Comparison of ENCODE assay signal across 31 cellular contexts in genomic region chr12:108933950-108934349, GRCh38. TPM values are rescaled to one million over a fixed set of nuclear protein-coding genes. Genes with fewer than 3 reads are reported as not detected.
"Had no signal": no experiment of that assay in that cellular context is flagged by ENCODE, and none has a peak within 500 bp of the region (broad histone marks: within the 10 kb centered on the region; RNA-seq: fewer than 3 reads in every experiment).

No MANE protein-coding gene starts in this region.

- H3K27ac Mint-ChIP-seq: activated B cell treated with CpG ODN at 0.5 μM for 24 hours; activated CD8-positive, alpha-beta T cell treated with anti-CD3 and anti-CD28 coated beads for 36 hours; activated naive CD4-positive, alpha-beta T cell treated with anti-CD3 and anti-CD28 coated beads, Interleukin-2, amount 50 U/mL, for 24 hours; activated naive CD8-positive, alpha-beta T cell treated with anti-CD3 and anti-CD28 coated beads, Interleukin-2, amount 50 U/mL, for 24 hours; activated T-helper 17 cell treated with anti-CD3 and anti-CD28 coated beads, Interleukin-2, amount 50 U/mL, for 72 hours; naive thymus-derived CD4-positive, alpha-beta T cell had no signal

- H3K4me3 ChIP-seq: colonic mucosa, gastroesophageal sphincter, hepatocyte, right lobe of liver, thoracic aorta, upper lobe of left lung had no signal

- ATAC-seq: activated CD8-positive, alpha-beta T cell treated with anti-CD3 and anti-CD28 coated beads for 36 hours; activated naive CD8-positive, alpha-beta T cell treated with anti-CD3 and anti-CD28 coated beads, Interleukin-2, amount 50 U/mL, for 24 hours; activated T-cell treated with anti-CD3 and anti-CD28 coated beads, Interleukin-2, amount 50 U/mL, for 4 hours; activated T-helper 17 cell treated with anti-CD3 and anti-CD28 coated beads, Interleukin-2, amount 50 U/mL, for 72 hours; gastroesophageal sphincter; left colon; naive thymus-derived CD4-positive, alpha-beta T cell; right lobe of liver; stimulated activated naive CD8-positive, alpha-beta T cell treated with anti-CD3 and anti-CD28 coated beads, Interleukin-15, Interleukin-2, amounts not matched to agents 100 U/mL and 50 U/mL, for 24 hours had no signal

- DNase-seq: activated B cell treated with CpG ODN at 0.5 μM for 24 hours; activated CD4-positive, alpha-beta T cell treated with anti-CD3 and anti-CD28 coated beads, Interleukin-2, amount 50 U/mL, for 1 hour; activated CD8-positive, alpha-beta T cell treated with anti-CD3 and anti-CD28 coated beads for 36 hours; activated gamma-delta T cell treated with Interleukin-2 at 50 U/mL for 16 hours; activated naive CD8-positive, alpha-beta T cell treated with anti-CD3 and anti-CD28 coated beads, Interleukin-2, amount 50 U/mL, for 24 hours; activated T-cell treated with anti-CD3 and anti-CD28 coated beads, Interleukin-2, amount 50 U/mL, for 4 hours; colonic mucosa; effector CD8-positive, alpha-beta T cell; left colon; midbrain; naive thymus-derived CD4-positive, alpha-beta T cell; occipital lobe; posterior cingulate gyrus; right lobe of liver; stimulated activated CD4-positive, alpha-beta T cell treated with anti-CD3 and anti-CD28 coated beads, Interleukin-12 subunit alpha, Interleukin-12 subunit beta, amount 100 ng/mL, for 4 hours; stimulated activated CD4-positive, alpha-beta T cell treated with anti-CD3 and anti-CD28 coated beads, Interleukin-4, amount 100 ng/mL, for 1 hour; stimulated activated naive CD8-positive, alpha-beta T cell treated with anti-CD3 and anti-CD28 coated beads, Interleukin-15, Interleukin-2, amounts not matched to agents 100 U/mL and 50 U/mL, for 24 hours; T-helper 2 cell; upper lobe of left lung had no signal

- H3K27me3 Mint-ChIP-seq: activated naive CD4-positive, alpha-beta T cell treated with anti-CD3 and anti-CD28 coated beads, Interleukin-2, amount 50 U/mL, for 24 hours had no signal

- H3K36me3 Mint-ChIP-seq: activated naive CD4-positive, alpha-beta T cell treated with anti-CD3 and anti-CD28 coated beads, Interleukin-2, amount 50 U/mL, for 24 hours; naive thymus-derived CD4-positive, alpha-beta T cell had no signal

- H3K9me3 Mint-ChIP-seq: activated B cell treated with CpG ODN at 0.5 μM for 24 hours; activated CD8-positive, alpha-beta T cell treated with anti-CD3 and anti-CD28 coated beads for 36 hours; activated naive CD4-positive, alpha-beta T cell treated with anti-CD3 and anti-CD28 coated beads, Interleukin-2, amount 50 U/mL, for 24 hours; activated naive CD8-positive, alpha-beta T cell treated with anti-CD3 and anti-CD28 coated beads, Interleukin-2, amount 50 U/mL, for 24 hours; activated T-cell treated with anti-CD3 and anti-CD28 coated beads, Interleukin-2, amount 50 U/mL, for 4 hours; activated T-helper 17 cell treated with anti-CD3 and anti-CD28 coated beads, Interleukin-2, amount 50 U/mL, for 72 hours; naive thymus-derived CD4-positive, alpha-beta T cell; neural crest cell had no signal

- H3K4me1 Mint-ChIP-seq: activated naive CD4-positive, alpha-beta T cell treated with anti-CD3 and anti-CD28 coated beads, Interleukin-2, amount 50 U/mL, for 24 hours; activated naive CD8-positive, alpha-beta T cell treated with anti-CD3 and anti-CD28 coated beads, Interleukin-2, amount 50 U/mL, for 24 hours; activated T-helper 17 cell treated with anti-CD3 and anti-CD28 coated beads, Interleukin-2, amount 50 U/mL, for 72 hours; naive thymus-derived CD4-positive, alpha-beta T cell; neural crest cell had no signal

- H3K4me3 Mint-ChIP-seq: activated B cell treated with CpG ODN at 0.5 μM for 24 hours; activated CD8-positive, alpha-beta T cell treated with anti-CD3 and anti-CD28 coated beads for 36 hours; activated naive CD4-positive, alpha-beta T cell treated with anti-CD3 and anti-CD28 coated beads, Interleukin-2, amount 50 U/mL, for 24 hours; activated naive CD8-positive, alpha-beta T cell treated with anti-CD3 and anti-CD28 coated beads, Interleukin-2, amount 50 U/mL, for 24 hours; activated T-cell treated with anti-CD3 and anti-CD28 coated beads, Interleukin-2, amount 50 U/mL, for 4 hours; activated T-helper 17 cell treated with anti-CD3 and anti-CD28 coated beads, Interleukin-2, amount 50 U/mL, for 72 hours; naive thymus-derived CD4-positive, alpha-beta T cell; neural crest cell had no signal

RNA-seq across cellular contexts. Expression of gene DAO, which starts 54.1 kb away (rescaled TPM):
- total RNA-seq: activated B cell treated with CpG ODN at 0.5 μM for 24 hours; activated CD8-positive, alpha-beta T cell treated with anti-CD3 and anti-CD28 coated beads for 36 hours; activated T-cell treated with anti-CD3 and anti-CD28 coated beads, Interleukin-2, amount 50 U/mL, for 4 hours; activated T-helper 17 cell treated with anti-CD3 and anti-CD28 coated beads, Interleukin-2, amount 50 U/mL, for 72 hours; bronchial epithelial cell; dermis microvascular lymphatic vessel endothelial cell; epithelial cell of proximal tubule; fibroblast of villous mesenchyme; naive thymus-derived CD4-positive, alpha-beta T cell; neural crest cell; occipital lobe; skeletal muscle tissue; thoracic aorta; upper lobe of left lung had no signal
- polyA plus RNA-seq: keratinocyte; naive thymus-derived CD4-positive, alpha-beta T cell had no signal
